In genomic region chr19:1884291-1884718, GRCh38 we compare ENCODE assay signal across 1 cellular context.
TF ChIP-seq lines count a peak whose summit lies in the region.

No MANE protein-coding gene starts in this region.

TF ChIP-seq in A549, 52 proteins besides CTCF, POLR2A, EP300 and RAD21 (continued from another document):
- TF ChIP-seq USF2 (IDR thresholded peaks at IDR 0.05) (no peak), HEYL (CRISPR knock-in tag; IDR thresholded peaks at IDR 0.05) (no peak), PBX3 (IDR thresholded peaks at IDR 0.05) (no peak), POLR2AphosphoS2 (conservative IDR thresholded peaks at IDR 0.05; ENCODE audit: low read length) (no peak), MAZ (IDR thresholded peaks at IDR 0.05; ENCODE audit: borderline replicate concordance, low read depth, low read length) (no peak), HMGXB4 (CRISPR knock-in tag; IDR thresholded peaks at IDR 0.05; ENCODE audit: borderline replicate concordance) (no peak), EHF (CRISPR knock-in tag; IDR thresholded peaks at IDR 0.05) (no peak), TP53 (CRISPR knock-in tag; IDR thresholded peaks at IDR 0.05) (no peak)
- TF ChIP-seq, protein P1, sequence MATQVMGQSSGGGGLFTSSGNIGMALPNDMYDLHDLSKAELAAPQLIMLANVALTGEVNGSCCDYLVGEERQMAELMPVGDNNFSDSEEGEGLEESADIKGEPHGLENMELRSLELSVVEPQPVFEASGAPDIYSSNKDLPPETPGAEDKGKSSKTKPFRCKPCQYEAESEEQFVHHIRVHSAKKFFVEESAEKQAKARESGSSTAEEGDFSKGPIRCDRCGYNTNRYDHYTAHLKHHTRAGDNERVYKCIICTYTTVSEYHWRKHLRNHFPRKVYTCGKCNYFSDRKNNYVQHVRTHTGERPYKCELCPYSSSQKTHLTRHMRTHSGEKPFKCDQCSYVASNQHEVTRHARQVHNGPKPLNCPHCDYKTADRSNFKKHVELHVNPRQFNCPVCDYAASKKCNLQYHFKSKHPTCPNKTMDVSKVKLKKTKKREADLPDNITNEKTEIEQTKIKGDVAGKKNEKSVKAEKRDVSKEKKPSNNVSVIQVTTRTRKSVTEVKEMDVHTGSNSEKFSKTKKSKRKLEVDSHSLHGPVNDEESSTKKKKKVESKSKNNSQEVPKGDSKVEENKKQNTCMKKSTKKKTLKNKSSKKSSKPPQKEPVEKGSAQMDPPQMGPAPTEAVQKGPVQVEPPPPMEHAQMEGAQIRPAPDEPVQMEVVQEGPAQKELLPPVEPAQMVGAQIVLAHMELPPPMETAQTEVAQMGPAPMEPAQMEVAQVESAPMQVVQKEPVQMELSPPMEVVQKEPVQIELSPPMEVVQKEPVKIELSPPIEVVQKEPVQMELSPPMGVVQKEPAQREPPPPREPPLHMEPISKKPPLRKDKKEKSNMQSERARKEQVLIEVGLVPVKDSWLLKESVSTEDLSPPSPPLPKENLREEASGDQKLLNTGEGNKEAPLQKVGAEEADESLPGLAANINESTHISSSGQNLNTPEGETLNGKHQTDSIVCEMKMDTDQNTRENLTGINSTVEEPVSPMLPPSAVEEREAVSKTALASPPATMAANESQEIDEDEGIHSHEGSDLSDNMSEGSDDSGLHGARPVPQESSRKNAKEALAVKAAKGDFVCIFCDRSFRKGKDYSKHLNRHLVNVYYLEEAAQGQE (IDR thresholded peaks at IDR 0.05) = no peak
